In the genomic region with DNA sequence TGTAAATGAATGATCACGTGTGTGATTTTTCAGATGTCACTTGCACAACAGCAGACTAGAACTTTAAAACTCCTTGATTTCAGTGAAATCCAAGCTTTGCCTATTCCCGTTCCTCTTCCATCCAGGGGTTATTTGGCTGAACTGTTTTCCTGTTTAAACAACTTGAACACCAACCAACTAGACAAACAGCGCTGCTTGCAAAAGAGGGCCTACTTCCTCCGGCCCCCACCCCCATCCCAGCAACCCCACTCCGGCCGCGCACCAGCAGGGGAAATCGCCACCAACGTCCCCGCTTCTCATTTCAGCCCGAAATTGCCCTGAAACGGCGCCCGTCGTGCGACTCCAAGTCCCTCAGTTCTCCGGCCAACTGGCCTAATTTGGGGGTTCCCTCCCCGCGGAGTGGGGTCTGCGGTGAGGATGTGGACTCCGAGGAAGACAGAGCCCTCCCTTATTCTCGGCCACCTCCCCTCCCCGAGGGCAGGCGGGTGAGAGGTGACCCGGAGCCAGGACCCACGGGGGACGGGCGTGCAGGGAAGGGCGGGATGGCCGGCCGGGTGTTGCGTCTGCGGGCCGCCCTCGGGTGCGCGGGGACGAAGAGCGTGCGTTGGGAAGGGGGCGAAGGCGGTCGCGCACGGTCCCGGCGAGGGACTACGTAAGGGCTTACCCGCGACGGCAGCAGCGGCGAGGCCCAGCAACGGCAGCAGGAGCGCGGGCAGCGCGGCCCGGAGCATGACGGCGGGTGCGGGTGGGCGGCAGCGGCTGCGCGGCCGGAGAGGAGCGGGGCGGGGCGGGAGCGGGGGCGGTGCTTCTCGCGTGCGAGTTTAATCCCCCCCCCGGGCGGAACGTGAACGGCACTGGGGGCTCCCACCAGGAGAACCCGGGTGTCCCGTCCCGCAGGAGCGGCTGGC, we compare ENCODE assay signal across 1 cellular context.
TF ChIP-seq lines count a peak whose summit lies in the region.

A gene with protein sequence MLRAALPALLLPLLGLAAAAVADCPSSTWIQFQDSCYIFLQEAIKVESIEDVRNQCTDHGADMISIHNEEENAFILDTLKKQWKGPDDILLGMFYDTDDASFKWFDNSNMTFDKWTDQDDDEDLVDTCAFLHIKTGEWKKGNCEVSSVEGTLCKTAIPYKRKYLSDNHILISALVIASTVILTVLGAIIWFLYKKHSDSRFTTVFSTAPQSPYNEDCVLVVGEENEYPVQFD (minus strand): TSS at position 741 of the 908 bp plus-strand sequence. CDS start 10 bp downstream, at position 731.

TF ChIP-seq in HEK293, 187 proteins besides CTCF, POLR2A, EP300 and RAD21 (continued from another document and continues in another):
- TF ChIP-seq, protein P1, sequence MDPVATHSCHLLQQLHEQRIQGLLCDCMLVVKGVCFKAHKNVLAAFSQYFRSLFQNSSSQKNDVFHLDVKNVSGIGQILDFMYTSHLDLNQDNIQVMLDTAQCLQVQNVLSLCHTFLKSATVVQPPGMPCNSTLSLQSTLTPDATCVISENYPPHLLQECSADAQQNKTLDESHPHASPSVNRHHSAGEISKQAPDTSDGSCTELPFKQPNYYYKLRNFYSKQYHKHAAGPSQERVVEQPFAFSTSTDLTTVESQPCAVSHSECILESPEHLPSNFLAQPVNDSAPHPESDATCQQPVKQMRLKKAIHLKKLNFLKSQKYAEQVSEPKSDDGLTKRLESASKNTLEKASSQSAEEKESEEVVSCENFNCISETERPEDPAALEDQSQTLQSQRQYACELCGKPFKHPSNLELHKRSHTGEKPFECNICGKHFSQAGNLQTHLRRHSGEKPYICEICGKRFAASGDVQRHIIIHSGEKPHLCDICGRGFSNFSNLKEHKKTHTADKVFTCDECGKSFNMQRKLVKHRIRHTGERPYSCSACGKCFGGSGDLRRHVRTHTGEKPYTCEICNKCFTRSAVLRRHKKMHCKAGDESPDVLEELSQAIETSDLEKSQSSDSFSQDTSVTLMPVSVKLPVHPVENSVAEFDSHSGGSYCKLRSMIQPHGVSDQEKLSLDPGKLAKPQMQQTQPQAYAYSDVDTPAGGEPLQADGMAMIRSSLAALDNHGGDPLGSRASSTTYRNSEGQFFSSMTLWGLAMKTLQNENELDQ (tag by site-specific recombination; IDR thresholded peaks at IDR 0.05; ENCODE audit: low read depth), result no peak
- no peak for TF ChIP-seq ZNF221 (tag by site-specific recombination; IDR thresholded peaks at IDR 0.05; ENCODE audit: borderline replicate concordance)
- peak; percentile 65; the same call in 1 of the 2 replicates for TF ChIP-seq ZNF600 (tag by site-specific recombination; IDR thresholded peaks at IDR 0.05)
- TF ChIP-seq, protein P2, sequence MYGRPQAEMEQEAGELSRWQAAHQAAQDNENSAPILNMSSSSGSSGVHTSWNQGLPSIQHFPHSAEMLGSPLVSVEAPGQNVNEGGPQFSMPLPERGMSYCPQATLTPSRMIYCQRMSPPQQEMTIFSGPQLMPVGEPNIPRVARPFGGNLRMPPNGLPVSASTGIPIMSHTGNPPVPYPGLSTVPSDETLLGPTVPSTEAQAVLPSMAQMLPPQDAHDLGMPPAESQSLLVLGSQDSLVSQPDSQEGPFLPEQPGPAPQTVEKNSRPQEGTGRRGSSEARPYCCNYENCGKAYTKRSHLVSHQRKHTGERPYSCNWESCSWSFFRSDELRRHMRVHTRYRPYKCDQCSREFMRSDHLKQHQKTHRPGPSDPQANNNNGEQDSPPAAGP (tag by site-specific recombination; IDR thresholded peaks at IDR 0.05), result no peak
- 0 out of 2 replicates have a peak, but pooled peaks have one; percentile 38 for TF ChIP-seq ZNF2 (tag by site-specific recombination; IDR thresholded peaks at IDR 0.05)
- TF ChIP-seq ZNF138 (tag by site-specific recombination; IDR thresholded peaks at IDR 0.05; ENCODE audit: borderline replicate concordance), result no peak
- TF ChIP-seq ZNF623 (tag by site-specific recombination; IDR thresholded peaks at IDR 0.05), result no peak
- TF ChIP-seq ZNF776 (tag by site-specific recombination; IDR thresholded peaks at IDR 0.05; ENCODE audit: borderline replicate concordance), result no peak
- no peak for TF ChIP-seq FEZF1 (tag by site-specific recombination; IDR thresholded peaks at IDR 0.05)
- no peak for TF ChIP-seq ZNF350 (tag by site-specific recombination; IDR thresholded peaks at IDR 0.05)
- TF ChIP-seq ZNF174 (tag by site-specific recombination; IDR thresholded peaks at IDR 0.05), result no peak
- TF ChIP-seq ZIC2 (tag by site-specific recombination; IDR thresholded peaks at IDR 0.05), result 0 out of 2 replicates have a peak, but pooled peaks have one; percentile 9
- no peak for TF ChIP-seq ZNF211 (tag by site-specific recombination; IDR thresholded peaks at IDR 0.05; ENCODE audit: low read depth)
- TF ChIP-seq, protein P3, sequence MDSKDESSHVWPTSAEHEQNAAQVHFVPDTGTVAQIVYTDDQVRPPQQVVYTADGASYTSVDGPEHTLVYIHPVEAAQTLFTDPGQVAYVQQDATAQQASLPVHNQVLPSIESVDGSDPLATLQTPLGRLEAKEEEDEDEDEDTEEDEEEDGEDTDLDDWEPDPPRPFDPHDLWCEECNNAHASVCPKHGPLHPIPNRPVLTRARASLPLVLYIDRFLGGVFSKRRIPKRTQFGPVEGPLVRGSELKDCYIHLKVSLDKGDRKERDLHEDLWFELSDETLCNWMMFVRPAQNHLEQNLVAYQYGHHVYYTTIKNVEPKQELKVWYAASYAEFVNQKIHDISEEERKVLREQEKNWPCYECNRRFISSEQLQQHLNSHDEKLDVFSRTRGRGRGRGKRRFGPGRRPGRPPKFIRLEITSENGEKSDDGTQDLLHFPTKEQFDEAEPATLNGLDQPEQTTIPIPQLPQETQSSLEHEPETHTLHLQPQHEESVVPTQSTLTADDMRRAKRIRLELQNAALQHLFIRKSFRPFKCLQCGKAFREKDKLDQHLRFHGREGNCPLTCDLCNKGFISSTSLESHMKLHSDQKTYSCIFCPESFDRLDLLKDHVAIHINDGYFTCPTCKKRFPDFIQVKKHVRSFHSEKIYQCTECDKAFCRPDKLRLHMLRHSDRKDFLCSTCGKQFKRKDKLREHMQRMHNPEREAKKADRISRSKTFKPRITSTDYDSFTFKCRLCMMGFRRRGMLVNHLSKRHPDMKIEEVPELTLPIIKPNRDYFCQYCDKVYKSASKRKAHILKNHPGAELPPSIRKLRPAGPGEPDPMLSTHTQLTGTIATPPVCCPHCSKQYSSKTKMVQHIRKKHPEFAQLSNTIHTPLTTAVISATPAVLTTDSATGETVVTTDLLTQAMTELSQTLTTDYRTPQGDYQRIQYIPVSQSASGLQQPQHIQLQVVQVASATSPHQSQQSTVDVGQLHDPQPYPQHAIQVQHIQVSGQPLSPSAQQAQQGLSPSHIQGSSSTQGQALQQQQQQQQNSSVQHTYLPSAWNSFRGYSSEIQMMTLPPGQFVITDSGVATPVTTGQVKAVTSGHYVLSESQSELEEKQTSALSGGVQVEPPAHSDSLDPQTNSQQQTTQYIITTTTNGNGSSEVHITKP (tag by site-specific recombination; IDR thresholded peaks at IDR 0.05), result no peak
- TF ChIP-seq SCRT2 (tag by site-specific recombination; IDR thresholded peaks at IDR 0.05), result no peak
- no peak for TF ChIP-seq WT1 (tag by site-specific recombination; IDR thresholded peaks at IDR 0.05)
- no peak for TF ChIP-seq ZNF561 (tag by site-specific recombination; IDR thresholded peaks at IDR 0.05; ENCODE audit: borderline replicate concordance)
- 0 out of 2 replicates have a peak, but pooled peaks have one; percentile 66 for TF ChIP-seq ZNF501 (tag by site-specific recombination; IDR thresholded peaks at IDR 0.05)
- TF ChIP-seq ZNF214 (tag by site-specific recombination; IDR thresholded peaks at IDR 0.05; ENCODE audit: borderline replicate concordance), result no peak
- TF ChIP-seq ZNF416 (tag by site-specific recombination; IDR thresholded peaks at IDR 0.05), result no peak
- TF ChIP-seq HOXC10 (CRISPR knock-in tag; IDR thresholded peaks at IDR 0.05), result no peak
- TF ChIP-seq MEIS1 (CRISPR knock-in tag; IDR thresholded peaks at IDR 0.05; ENCODE audit: borderline replicate concordance), result no peak
- TF ChIP-seq ZNF10 (tag by site-specific recombination; IDR thresholded peaks at IDR 0.05), result no peak
- TF ChIP-seq ZSCAN30 (tag by site-specific recombination; IDR thresholded peaks at IDR 0.05), result 0 out of 2 replicates have a peak, but pooled peaks have one; percentile 6
- no peak for TF ChIP-seq ZNF292 (tag by site-specific recombination; IDR thresholded peaks at IDR 0.05; ENCODE audit: borderline replicate concordance, low read depth)
- TF ChIP-seq ZNF560 (tag by site-specific recombination; IDR thresholded peaks at IDR 0.05; ENCODE audit: borderline replicate concordance), result no peak
- TF ChIP-seq ZNF114 (tag by site-specific recombination; IDR thresholded peaks at IDR 0.05), result no peak
- no peak for TF ChIP-seq ZNF239 (tag by site-specific recombination; IDR thresholded peaks at IDR 0.05)
- 0 out of 2 replicates have a peak, but pooled peaks have one; percentile 52 for TF ChIP-seq ZBTB48 (tag by site-specific recombination; IDR thresholded peaks at IDR 0.05)
- TF ChIP-seq ZNF16 (tag by site-specific recombination; IDR thresholded peaks at IDR 0.05; ENCODE audit: low read depth), result no peak
- TF ChIP-seq, protein P4, sequence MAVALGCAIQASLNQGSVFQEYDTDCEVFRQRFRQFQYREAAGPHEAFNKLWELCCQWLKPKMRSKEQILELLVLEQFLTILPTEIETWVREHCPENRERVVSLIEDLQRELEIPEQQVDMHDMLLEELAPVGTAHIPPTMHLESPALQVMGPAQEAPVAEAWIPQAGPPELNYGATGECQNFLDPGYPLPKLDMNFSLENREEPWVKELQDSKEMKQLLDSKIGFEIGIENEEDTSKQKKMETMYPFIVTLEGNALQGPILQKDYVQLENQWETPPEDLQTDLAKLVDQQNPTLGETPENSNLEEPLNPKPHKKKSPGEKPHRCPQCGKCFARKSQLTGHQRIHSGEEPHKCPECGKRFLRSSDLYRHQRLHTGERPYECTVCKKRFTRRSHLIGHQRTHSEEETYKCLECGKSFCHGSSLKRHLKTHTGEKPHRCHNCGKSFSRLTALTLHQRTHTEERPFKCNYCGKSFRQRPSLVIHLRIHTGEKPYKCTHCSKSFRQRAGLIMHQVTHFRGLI (tag by site-specific recombination; IDR thresholded peaks at IDR 0.05), result no peak
- no peak for TF ChIP-seq ZNF621 (tag by site-specific recombination; IDR thresholded peaks at IDR 0.05)
- no peak for TF ChIP-seq YY1 (tag by site-specific recombination; IDR thresholded peaks at IDR 0.05)
- TF ChIP-seq, protein P5, sequence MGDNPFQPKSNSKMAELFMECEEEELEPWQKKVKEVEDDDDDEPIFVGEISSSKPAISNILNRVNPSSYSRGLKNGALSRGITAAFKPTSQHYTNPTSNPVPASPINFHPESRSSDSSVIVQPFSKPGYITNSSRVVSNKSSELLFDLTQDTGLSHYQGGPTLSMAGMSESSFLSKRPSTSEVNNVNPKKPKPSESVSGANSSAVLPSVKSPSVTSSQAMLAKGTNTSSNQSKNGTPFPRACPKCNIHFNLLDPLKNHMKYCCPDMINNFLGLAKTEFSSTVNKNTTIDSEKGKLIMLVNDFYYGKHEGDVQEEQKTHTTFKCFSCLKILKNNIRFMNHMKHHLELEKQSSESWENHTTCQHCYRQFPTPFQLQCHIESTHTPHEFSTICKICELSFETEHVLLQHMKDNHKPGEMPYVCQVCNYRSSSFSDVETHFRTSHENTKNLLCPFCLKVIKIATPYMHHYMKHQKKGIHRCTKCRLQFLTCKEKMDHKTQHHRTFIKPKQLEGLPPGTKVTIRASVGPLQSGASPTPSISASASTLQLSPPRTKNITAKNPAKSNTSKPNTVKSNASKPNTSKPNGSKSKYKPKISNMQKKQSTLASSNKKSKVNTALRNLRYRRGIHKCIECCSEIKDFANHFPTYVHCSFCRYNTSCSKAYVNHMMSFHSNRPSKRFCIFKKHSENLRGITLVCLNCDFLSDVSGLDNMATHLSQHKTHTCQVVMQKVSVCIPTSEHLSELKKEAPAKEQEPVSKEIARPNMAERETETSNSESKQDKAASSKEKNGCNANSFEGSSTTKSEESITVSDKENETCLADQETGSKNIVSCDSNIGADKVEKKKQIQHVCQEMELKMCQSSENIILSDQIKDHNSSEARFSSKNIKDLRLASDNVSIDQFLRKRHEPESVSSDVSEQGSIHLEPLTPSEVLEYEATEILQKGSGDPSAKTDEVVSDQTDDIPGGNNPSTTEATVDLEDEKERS (tag by site-specific recombination; IDR thresholded peaks at IDR 0.05), result no peak
- TF ChIP-seq ZNF677 (tag by site-specific recombination; IDR thresholded peaks at IDR 0.05), result no peak
- TF ChIP-seq ZNF423 (tag by site-specific recombination; IDR thresholded peaks at IDR 0.05), result 0 out of 2 replicates have a peak, but pooled peaks have one; percentile 42
- TF ChIP-seq BCL11A (tag by site-specific recombination; IDR thresholded peaks at IDR 0.05; ENCODE audit: low read depth), result no peak
- no peak for TF ChIP-seq ZNF324 (tag by site-specific recombination; IDR thresholded peaks at IDR 0.05)
- no peak for TF ChIP-seq REPIN1 (tag by site-specific recombination; IDR thresholded peaks at IDR 0.05; ENCODE audit: low read depth)
- no peak for TF ChIP-seq ZNF664 (tag by site-specific recombination; IDR thresholded peaks at IDR 0.05)
- TF ChIP-seq, protein P6, sequence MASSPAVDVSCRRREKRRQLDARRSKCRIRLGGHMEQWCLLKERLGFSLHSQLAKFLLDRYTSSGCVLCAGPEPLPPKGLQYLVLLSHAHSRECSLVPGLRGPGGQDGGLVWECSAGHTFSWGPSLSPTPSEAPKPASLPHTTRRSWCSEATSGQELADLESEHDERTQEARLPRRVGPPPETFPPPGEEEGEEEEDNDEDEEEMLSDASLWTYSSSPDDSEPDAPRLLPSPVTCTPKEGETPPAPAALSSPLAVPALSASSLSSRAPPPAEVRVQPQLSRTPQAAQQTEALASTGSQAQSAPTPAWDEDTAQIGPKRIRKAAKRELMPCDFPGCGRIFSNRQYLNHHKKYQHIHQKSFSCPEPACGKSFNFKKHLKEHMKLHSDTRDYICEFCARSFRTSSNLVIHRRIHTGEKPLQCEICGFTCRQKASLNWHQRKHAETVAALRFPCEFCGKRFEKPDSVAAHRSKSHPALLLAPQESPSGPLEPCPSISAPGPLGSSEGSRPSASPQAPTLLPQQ (tag by site-specific recombination; IDR thresholded peaks at IDR 0.05), result 0 out of 2 replicates have a peak, but pooled peaks have one; percentile 16
